Comparison of ENCODE assay signal across 1 cellular context in genomic region chr14:75648066-75648838, GRCh38.
TF ChIP-seq lines count a peak whose summit lies in the region.

No MANE protein-coding gene starts in this region.

TF ChIP-seq in HepG2, 621 proteins besides CTCF, POLR2A, EP300 and RAD21 (continued from another document):
- TF ChIP-seq ZNF800 (CRISPR knock-in tag; IDR thresholded peaks at IDR 0.05), result peak; percentile 65; the same call in 1 of the 2 replicates
- no peak for TF ChIP-seq NPAS2 (CRISPR knock-in tag; IDR thresholded peaks at IDR 0.05; ENCODE audit: borderline replicate concordance)
- no peak for TF ChIP-seq E2F2 (CRISPR knock-in tag; IDR thresholded peaks at IDR 0.05; ENCODE audit: borderline replicate concordance)
- no peak for TF ChIP-seq CREBL2 (CRISPR knock-in tag; IDR thresholded peaks at IDR 0.05; ENCODE audit: borderline replicate concordance)
- TF ChIP-seq MYC (CRISPR knock-in tag; IDR thresholded peaks at IDR 0.05; ENCODE audit: borderline replicate concordance), result peak; percentile 88; the same call in 1 of the 2 replicates
- TF ChIP-seq ELF4 (CRISPR knock-in tag; IDR thresholded peaks at IDR 0.05; ENCODE audit: borderline replicate concordance), result no peak
- peak; percentile 79 for TF ChIP-seq ZBTB33 (CRISPR knock-in tag; IDR thresholded peaks at IDR 0.05)
- TF ChIP-seq SIN3B (IDR thresholded peaks at IDR 0.05; ENCODE audit: low read length), result 0 out of 2 replicates have a peak, but pooled peaks have one; percentile 24
- TF ChIP-seq ZNF556 (CRISPR knock-in tag; IDR thresholded peaks at IDR 0.05; ENCODE audit: borderline replicate concordance), result peak; percentile 58; the same call in 1 of the 2 replicates
- no peak for TF ChIP-seq ATRX (CRISPR knock-in tag; IDR thresholded peaks at IDR 0.05; ENCODE audit: borderline replicate concordance)
- no peak for TF ChIP-seq ZNF280D (CRISPR knock-in tag; IDR thresholded peaks at IDR 0.05)
- TF ChIP-seq ZNF256 (CRISPR knock-in tag; conservative IDR thresholded peaks at IDR 0.05), result no peak
- TF ChIP-seq SMAD1 (CRISPR knock-in tag; IDR thresholded peaks at IDR 0.05; ENCODE audit: borderline replicate concordance, low read depth), result no peak; the same call in 1 of the 2 replicates
- 0 out of 2 replicates have a peak, but pooled peaks have one; percentile 62 for TF ChIP-seq ZNF451 (CRISPR knock-in tag; IDR thresholded peaks at IDR 0.05)
- TF ChIP-seq MEIS2 (CRISPR knock-in tag; IDR thresholded peaks at IDR 0.05), result peak; percentile 93
- no peak for TF ChIP-seq CC2D1A (CRISPR knock-in tag; IDR thresholded peaks at IDR 0.05)
- no peak for TF ChIP-seq ARID2 (CRISPR knock-in tag; IDR thresholded peaks at IDR 0.05; ENCODE audit: borderline replicate concordance)
- TF ChIP-seq ZNF20 (CRISPR knock-in tag; IDR thresholded peaks at IDR 0.05), result no peak
- TF ChIP-seq ZSCAN20 (CRISPR knock-in tag; IDR thresholded peaks at IDR 0.05; ENCODE audit: borderline replicate concordance), result no peak
- TF ChIP-seq ZNF652 (CRISPR knock-in tag; IDR thresholded peaks at IDR 0.05; ENCODE audit: borderline replicate concordance, low read depth), result peak; percentile 81
- TF ChIP-seq EHMT2 (IDR thresholded peaks at IDR 0.05; ENCODE audit: borderline replicate concordance, low read depth, low read length), result peak; percentile 39; the same call in 1 of the 2 replicates
- no peak for TF ChIP-seq IRF1 (CRISPR knock-in tag; IDR thresholded peaks at IDR 0.05; ENCODE audit: low read depth)
- peak; percentile 86; the same call in 1 of the 2 replicates for TF ChIP-seq ZNF747 (CRISPR knock-in tag; IDR thresholded peaks at IDR 0.05; ENCODE audit: borderline replicate concordance)
- TF ChIP-seq GFI1 (CRISPR knock-in tag; IDR thresholded peaks at IDR 0.05; ENCODE audit: borderline replicate concordance), result peak; percentile 81
- TF ChIP-seq ZFP62 (CRISPR knock-in tag; IDR thresholded peaks at IDR 0.05), result no peak
- no peak for TF ChIP-seq HOXA9 (CRISPR knock-in tag; IDR thresholded peaks at IDR 0.05; ENCODE audit: borderline replicate concordance)
- 0 out of 2 replicates have a peak, but pooled peaks have one; percentile 65 for TF ChIP-seq KLF9 (CRISPR knock-in tag; IDR thresholded peaks at IDR 0.05; ENCODE audit: low read depth)
- no peak for TF ChIP-seq ZFAT (CRISPR knock-in tag; conservative IDR thresholded peaks at IDR 0.05)
- no peak for TF ChIP-seq E2F1 (CRISPR knock-in tag; IDR thresholded peaks at IDR 0.05)
- peak; percentile 62 for TF ChIP-seq MED8 (CRISPR knock-in tag; IDR thresholded peaks at IDR 0.05; ENCODE audit: insufficient replicate concordance)
- TF ChIP-seq ZNF790 (CRISPR knock-in tag; IDR thresholded peaks at IDR 0.05; ENCODE audit: borderline replicate concordance), result no peak
- no peak for TF ChIP-seq ZNF775 (CRISPR knock-in tag; IDR thresholded peaks at IDR 0.05; ENCODE audit: borderline replicate concordance)
- TF ChIP-seq ZNF572 (CRISPR knock-in tag; IDR thresholded peaks at IDR 0.05), result peak; percentile 60; the same call in 1 of the 2 replicates
- peak; percentile 98 for TF ChIP-seq FOXA3 (CRISPR knock-in tag; IDR thresholded peaks at IDR 0.05)
- TF ChIP-seq ZNF160 (CRISPR knock-in tag; IDR thresholded peaks at IDR 0.05), result no peak
- TF ChIP-seq ZNF18 (CRISPR knock-in tag; IDR thresholded peaks at IDR 0.05; ENCODE audit: insufficient replicate concordance), result peak; percentile 67
